In genomic region chr15:77821188-77821958, GRCh38 we compare ENCODE assay signal across 8 cellular contexts.
A peak's percentile ranks its signal among the peaks of the same experiment; 100 is the strongest.
DNase-seq lines count a peak whose midpoint lies in the region; ATAC-seq, FAIRE-seq and TF ChIP-seq lines count a peak whose summit lies in the region.

No MANE protein-coding gene starts in this region.

- H3K4me1 ChIP-seq in foreskin keratinocyte (no peaks in the 10 kb centered on the region), pancreas (peaks cover 0 to 5% (median 0%) of the 10 kb centered on the region in 3 donors)

- WGBS in pancreas, 2 donors = 37 to 39% methylated on average over 12 of the region's 12 CpGs

- no peaks in the 10 kb centered on the region for H3K9me3 ChIP-seq in pancreas

- peak; percentile 66 for ATAC-seq in foreskin keratinocyte
- ATAC-seq in pancreas = peak; percentile 64 to 89 (median 87)
- no peak for ATAC-seq in GM18511 (IDR thresholded peaks at IDR 0.05; ENCODE audit: unreplicated experiment)
- no peak for ATAC-seq in HG03196 (IDR thresholded peaks at IDR 0.05; ENCODE audit: unreplicated experiment)

- FAIRE-seq in GM12892 (lab: Jason Lieb, UNC) (peak; percentile 14), pancreas (lab: Jason Lieb, UNC) (no peak)

- H3K27me3 ChIP-seq in foreskin keratinocyte (peaks cover 60% of the 10 kb centered on the region), pancreas (peaks cover 0 to 27% (median 3%) of the 10 kb centered on the region in 4 donors)

- TF ChIP-seq POLR2A in GM12892 (IDR thresholded peaks at IDR 0.05; ENCODE audit: low read depth, low read length) = no peak

- no peak overlapping the region for H3K4me3 ChIP-seq in pancreas

- TF ChIP-seq CTCF in foreskin keratinocyte (conservative IDR thresholded peaks at IDR 0.05) = peak; percentile 71
- peak; percentile 13 to 51 (median 38) for TF ChIP-seq CTCF in pancreas (IDR thresholded peaks at IDR 0.05)

- H3K36me3 ChIP-seq in pancreas = no peaks in the 10 kb centered on the region

- peak; percentile 54 for DNase-seq in ACHN
- no peak for DNase-seq in GM12892 (ENCODE audit: insufficient read length)
- peak; percentile 49 for DNase-seq in NCI-H2171 (lab: John Stamatoyannopoulos, UW)
- peak; percentile 22 for DNase-seq in activated T-cell treated with anti-CD3 and anti-CD28 coated beads, Interleukin-2, amount 50 U/mL, for 1 hour
- DNase-seq in foreskin keratinocyte = peak in 1 of 2 donors; percentile 22
- peak in 5 of 6 donors; percentile 21 to 77 (median 52) for DNase-seq in pancreas

- H3K27ac ChIP-seq in foreskin keratinocyte (no peak overlapping the region), pancreas (no peak overlapping the region)

- in situ Hi-C loops in ACHN (cut with HindIII; ENCODE audit: low pct_ligation_motif_present, low pct_unique_long_range_greater_than_20kb, low sequenced_read_pairs) = no loop called here

- intact Hi-C loops in pancreas (cut with DNase I) = loop anchor here in 1 of 3 donors (10.0 kb wide), 1 partner anchor 187 kb away; the partner anchor contains the start of gene LINGO1

Comparison
In these comparisons a context has a peak if more than half of its experiments do, and no peak if none do; other contexts are left out.
1. ATAC-seq: peak in foreskin keratinocyte (single experiment) and pancreas (4 of 4); none in GM18511 (single experiment) and HG03196 (single experiment).